ENCODE assay signal across 8 cellular contexts in genomic region chrX:40736170-40736505, GRCh38. TPM values are rescaled to one million over a fixed set of nuclear protein-coding genes. Genes with fewer than 3 reads are reported as not detected.
A peak's percentile ranks its signal among the peaks of the same experiment; 100 is the strongest.
DNase-seq lines count a peak whose midpoint lies in the region; ATAC-seq, FAIRE-seq and TF ChIP-seq lines count a peak whose summit lies in the region.

No MANE protein-coding gene starts in this region.

- H3K36me3 ChIP-seq in PC-9 (ENCODE audit: low read depth) (no peaks in the 10 kb centered on the region), neuron (ENCODE audit: insufficient read depth, low read length) (no peaks in the 10 kb centered on the region)

- H3K4me3 ChIP-seq in PC-9 (peak overlapping the region; percentile 58; the same call in 1 of the 2 replicates), neuron (ENCODE audit: low read length) (peak overlapping the region; percentile 83)

- peak; percentile 94 for FAIRE-seq in GM19239 (lab: Jason Lieb, UNC)

- H3K79me2 ChIP-seq in PC-9 (ENCODE audit: low read depth) = peaks cover 23% of the 10 kb centered on the region

- no peaks in the 10 kb centered on the region for H3F3A ChIP-seq in PC-9 (ENCODE audit: insufficient read depth, low read depth)

- H3K4me1 ChIP-seq in PC-9 (replicated peaks; ENCODE audit: insufficient read depth) (no peaks in the 10 kb centered on the region; the same call in 1 of the 2 replicates), neuron (ENCODE audit: insufficient read depth, low read length) (peaks cover 6% of the 10 kb centered on the region)

- H3K9me3 ChIP-seq in PC-9 (ENCODE audit: insufficient read depth, low read depth) = no peaks in the 10 kb centered on the region
- H3K9me3 ChIP-seq in neuron (ENCODE audit: low read length) = no peaks in the 10 kb centered on the region

- no peak for ATAC-seq in GM18873 (IDR thresholded peaks at IDR 0.05; ENCODE audit: low FRiP score, unreplicated experiment)

- no peaks in the 10 kb centered on the region for H3K9me2 ChIP-seq in PC-9 (ENCODE audit: insufficient read depth)

- no peak for DNase-seq in GM19239 (ENCODE audit: insufficient read length, low spot score)
- no peak for DNase-seq in PC-9
- no peak for DNase-seq in epithelial cell of prostate (ENCODE audit: low read depth, low spot score)
- no peak for DNase-seq in LoVo (ENCODE audit: low spot score)
- DNase-seq in RKO (ENCODE audit: low spot score) = no peak
- DNase-seq in stimulated activated CD4-positive, alpha-beta T cell treated with anti-CD3 and anti-CD28 coated beads, Interleukin-4, amount 100 ng/mL, for 1 hour = no peak

- CTCF ChIA-PET in PC-9 (lab: Charles Lee) = no interaction called here

- POLR2A ChIA-PET in PC-9 (lab: Charles Lee; ENCODE audit: unreplicated experiment) = no interaction called here

- BruUV-seq in PC-9 (replicated peaks; lab: Mats Ljungman, UMichigan) = TSS peak; percentile 97

- H3K27me3 ChIP-seq in PC-9 (ENCODE audit: insufficient read depth, low read depth) = no peaks in the 10 kb centered on the region
- H3K27me3 ChIP-seq in neuron (ENCODE audit: insufficient read depth, low read length) = no peaks in the 10 kb centered on the region

- intact Hi-C loops in PC-9 (cut with micrococcal nuclease; ENCODE audit: unreplicated experiment) = loop anchor here (5.0 kb wide), 1 partner anchor 56 kb away; no protein-coding TSS in a partner anchor

- H4K20me1 ChIP-seq in PC-9 (ENCODE audit: insufficient read depth) = no peaks in the 10 kb centered on the region

- H3K4me2 ChIP-seq in PC-9 = peak overlapping the region; percentile 54

- H3K27ac ChIP-seq in PC-9 (peak overlapping the region; percentile 74), epithelial cell of prostate (peak overlapping the region; percentile 85)

- peak; percentile 9; the same call in 1 of the 2 replicates for TF ChIP-seq CTCF in PC-9 (conservative IDR thresholded peaks at IDR 0.05)

- H2AFZ ChIP-seq in PC-9 = peak overlapping the region; percentile 68; the same call in 1 of the 2 replicates
- H2AFZ ChIP-seq in neuron (ENCODE audit: low read depth, low read length) = peak overlapping the region; percentile 51

RNA-seq across cellular contexts. Expression of gene MED14, which starts 0.8 kb away (rescaled TPM):
- total RNA-seq in PC-9 (2021) = 39.9 and 47.0 TPM in 2 replicates
